Comparison of ENCODE assay signal across 1 cellular context in the genomic region with DNA sequence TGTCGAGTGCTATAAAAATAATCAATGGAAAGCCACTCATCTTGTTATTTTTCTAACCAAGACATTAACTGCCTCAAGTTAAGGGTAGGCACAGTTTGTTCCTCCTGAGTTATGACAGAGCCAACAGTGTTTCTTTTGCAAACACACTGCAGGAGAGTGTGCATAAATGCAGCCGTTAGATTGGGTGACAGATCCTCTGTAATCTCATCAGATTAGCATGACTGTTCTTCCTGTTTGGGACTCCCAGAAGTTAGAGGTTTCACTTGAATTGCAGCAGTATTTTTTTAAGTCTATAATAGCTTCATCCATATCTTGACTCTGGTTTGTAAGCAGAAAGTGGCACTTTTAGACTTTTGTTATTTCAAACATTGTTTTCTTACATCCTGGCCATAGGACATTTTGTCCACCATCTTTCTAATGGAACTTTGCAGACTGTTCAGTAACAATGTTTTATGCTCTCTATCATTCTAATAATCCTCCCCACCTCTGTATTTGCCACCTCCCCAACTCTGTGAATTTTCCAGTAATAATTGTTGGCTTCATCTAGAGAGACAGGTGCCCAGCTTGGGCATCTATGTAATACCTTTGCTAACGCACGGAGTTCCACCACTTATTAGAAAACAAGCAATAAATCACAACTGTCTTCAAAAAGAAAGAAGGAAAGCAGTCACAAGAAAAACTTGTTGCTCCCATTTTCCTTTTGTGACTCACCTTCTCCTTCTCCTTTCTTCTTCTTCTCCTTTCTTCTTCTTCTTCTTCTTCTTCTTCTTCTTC.
TF ChIP-seq lines count a peak whose summit lies in the region.

No MANE protein-coding gene starts in this region.

TF ChIP-seq in K562, 482 proteins besides CTCF, POLR2A, EP300 and RAD21 (continued from another document and continues in another):
- TF ChIP-seq, protein P1, sequence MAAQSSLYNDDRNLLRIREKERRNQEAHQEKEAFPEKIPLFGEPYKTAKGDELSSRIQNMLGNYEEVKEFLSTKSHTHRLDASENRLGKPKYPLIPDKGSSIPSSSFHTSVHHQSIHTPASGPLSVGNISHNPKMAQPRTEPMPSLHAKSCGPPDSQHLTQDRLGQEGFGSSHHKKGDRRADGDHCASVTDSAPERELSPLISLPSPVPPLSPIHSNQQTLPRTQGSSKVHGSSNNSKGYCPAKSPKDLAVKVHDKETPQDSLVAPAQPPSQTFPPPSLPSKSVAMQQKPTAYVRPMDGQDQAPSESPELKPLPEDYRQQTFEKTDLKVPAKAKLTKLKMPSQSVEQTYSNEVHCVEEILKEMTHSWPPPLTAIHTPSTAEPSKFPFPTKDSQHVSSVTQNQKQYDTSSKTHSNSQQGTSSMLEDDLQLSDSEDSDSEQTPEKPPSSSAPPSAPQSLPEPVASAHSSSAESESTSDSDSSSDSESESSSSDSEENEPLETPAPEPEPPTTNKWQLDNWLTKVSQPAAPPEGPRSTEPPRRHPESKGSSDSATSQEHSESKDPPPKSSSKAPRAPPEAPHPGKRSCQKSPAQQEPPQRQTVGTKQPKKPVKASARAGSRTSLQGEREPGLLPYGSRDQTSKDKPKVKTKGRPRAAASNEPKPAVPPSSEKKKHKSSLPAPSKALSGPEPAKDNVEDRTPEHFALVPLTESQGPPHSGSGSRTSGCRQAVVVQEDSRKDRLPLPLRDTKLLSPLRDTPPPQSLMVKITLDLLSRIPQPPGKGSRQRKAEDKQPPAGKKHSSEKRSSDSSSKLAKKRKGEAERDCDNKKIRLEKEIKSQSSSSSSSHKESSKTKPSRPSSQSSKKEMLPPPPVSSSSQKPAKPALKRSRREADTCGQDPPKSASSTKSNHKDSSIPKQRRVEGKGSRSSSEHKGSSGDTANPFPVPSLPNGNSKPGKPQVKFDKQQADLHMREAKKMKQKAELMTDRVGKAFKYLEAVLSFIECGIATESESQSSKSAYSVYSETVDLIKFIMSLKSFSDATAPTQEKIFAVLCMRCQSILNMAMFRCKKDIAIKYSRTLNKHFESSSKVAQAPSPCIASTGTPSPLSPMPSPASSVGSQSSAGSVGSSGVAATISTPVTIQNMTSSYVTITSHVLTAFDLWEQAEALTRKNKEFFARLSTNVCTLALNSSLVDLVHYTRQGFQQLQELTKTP (IDR thresholded peaks at IDR 0.05; ENCODE audit: low read depth in 1 of 2, partially characterized antibody in 2 of 2) = no peak
- TF ChIP-seq ILK (tag; IDR thresholded peaks at IDR 0.05; ENCODE audit: borderline replicate concordance, low read depth) = no peak
- no peak for TF ChIP-seq STAT5B (CRISPR knock-in tag; IDR thresholded peaks at IDR 0.05)
- TF ChIP-seq ESRRB (CRISPR knock-in tag; IDR thresholded peaks at IDR 0.05; ENCODE audit: borderline replicate concordance) = no peak
- TF ChIP-seq, protein P2, sequence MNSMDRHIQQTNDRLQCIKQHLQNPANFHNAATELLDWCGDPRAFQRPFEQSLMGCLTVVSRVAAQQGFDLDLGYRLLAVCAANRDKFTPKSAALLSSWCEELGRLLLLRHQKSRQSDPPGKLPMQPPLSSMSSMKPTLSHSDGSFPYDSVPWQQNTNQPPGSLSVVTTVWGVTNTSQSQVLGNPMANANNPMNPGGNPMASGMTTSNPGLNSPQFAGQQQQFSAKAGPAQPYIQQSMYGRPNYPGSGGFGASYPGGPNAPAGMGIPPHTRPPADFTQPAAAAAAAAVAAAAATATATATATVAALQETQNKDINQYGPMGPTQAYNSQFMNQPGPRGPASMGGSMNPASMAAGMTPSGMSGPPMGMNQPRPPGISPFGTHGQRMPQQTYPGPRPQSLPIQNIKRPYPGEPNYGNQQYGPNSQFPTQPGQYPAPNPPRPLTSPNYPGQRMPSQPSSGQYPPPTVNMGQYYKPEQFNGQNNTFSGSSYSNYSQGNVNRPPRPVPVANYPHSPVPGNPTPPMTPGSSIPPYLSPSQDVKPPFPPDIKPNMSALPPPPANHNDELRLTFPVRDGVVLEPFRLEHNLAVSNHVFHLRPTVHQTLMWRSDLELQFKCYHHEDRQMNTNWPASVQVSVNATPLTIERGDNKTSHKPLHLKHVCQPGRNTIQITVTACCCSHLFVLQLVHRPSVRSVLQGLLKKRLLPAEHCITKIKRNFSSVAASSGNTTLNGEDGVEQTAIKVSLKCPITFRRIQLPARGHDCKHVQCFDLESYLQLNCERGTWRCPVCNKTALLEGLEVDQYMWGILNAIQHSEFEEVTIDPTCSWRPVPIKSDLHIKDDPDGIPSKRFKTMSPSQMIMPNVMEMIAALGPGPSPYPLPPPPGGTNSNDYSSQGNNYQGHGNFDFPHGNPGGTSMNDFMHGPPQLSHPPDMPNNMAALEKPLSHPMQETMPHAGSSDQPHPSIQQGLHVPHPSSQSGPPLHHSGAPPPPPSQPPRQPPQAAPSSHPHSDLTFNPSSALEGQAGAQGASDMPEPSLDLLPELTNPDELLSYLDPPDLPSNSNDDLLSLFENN (IDR thresholded peaks at IDR 0.05; ENCODE audit: low read depth in 2 of 2, low read length in 2 of 2) = no peak
- TF ChIP-seq, protein P3, sequence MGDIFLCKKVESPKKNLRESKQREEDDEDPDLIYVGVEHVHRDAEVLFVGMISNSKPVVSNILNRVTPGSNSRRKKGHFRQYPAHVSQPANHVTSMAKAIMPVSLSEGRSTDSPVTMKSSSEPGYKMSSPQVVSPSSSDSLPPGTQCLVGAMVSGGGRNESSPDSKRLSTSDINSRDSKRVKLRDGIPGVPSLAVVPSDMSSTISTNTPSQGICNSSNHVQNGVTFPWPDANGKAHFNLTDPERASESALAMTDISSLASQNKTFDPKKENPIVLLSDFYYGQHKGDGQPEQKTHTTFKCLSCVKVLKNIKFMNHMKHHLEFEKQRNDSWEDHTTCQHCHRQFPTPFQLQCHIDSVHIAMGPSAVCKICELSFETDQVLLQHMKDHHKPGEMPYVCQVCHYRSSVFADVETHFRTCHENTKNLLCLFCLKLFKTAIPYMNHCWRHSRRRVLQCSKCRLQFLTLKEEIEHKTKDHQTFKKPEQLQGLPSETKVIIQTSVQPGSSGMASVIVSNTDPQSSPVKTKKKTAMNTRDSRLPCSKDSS (IDR thresholded peaks at IDR 0.05; ENCODE audit: low read depth, partially characterized antibody) = no peak
- TF ChIP-seq CBFA2T3 (IDR thresholded peaks at IDR 0.05) = no peak
- TF ChIP-seq ZBTB7A (IDR thresholded peaks at IDR 0.05; ENCODE audit: borderline replicate concordance, control insufficient read depth, low read depth, low read length) = no peak
- peak; percentile 64; the same call in 1 of the 2 replicates for TF ChIP-seq TEAD4 (IDR thresholded peaks at IDR 0.05; ENCODE audit: low read length)
- no peak for TF ChIP-seq TEAD4 (CRISPR knock-in tag; IDR thresholded peaks at IDR 0.05; ENCODE audit: borderline replicate concordance)
- TF ChIP-seq, protein P4, sequence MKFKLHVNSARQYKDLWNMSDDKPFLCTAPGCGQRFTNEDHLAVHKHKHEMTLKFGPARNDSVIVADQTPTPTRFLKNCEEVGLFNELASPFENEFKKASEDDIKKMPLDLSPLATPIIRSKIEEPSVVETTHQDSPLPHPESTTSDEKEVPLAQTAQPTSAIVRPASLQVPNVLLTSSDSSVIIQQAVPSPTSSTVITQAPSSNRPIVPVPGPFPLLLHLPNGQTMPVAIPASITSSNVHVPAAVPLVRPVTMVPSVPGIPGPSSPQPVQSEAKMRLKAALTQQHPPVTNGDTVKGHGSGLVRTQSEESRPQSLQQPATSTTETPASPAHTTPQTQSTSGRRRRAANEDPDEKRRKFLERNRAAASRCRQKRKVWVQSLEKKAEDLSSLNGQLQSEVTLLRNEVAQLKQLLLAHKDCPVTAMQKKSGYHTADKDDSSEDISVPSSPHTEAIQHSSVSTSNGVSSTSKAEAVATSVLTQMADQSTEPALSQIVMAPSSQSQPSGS (CRISPR knock-in tag; IDR thresholded peaks at IDR 0.05) = no peak
- peak; percentile 3; the same call in 1 of the 2 replicates for TF ChIP-seq ZNF584 (CRISPR knock-in tag; IDR thresholded peaks at IDR 0.05; ENCODE audit: low read depth)
- TF ChIP-seq, protein P5, sequence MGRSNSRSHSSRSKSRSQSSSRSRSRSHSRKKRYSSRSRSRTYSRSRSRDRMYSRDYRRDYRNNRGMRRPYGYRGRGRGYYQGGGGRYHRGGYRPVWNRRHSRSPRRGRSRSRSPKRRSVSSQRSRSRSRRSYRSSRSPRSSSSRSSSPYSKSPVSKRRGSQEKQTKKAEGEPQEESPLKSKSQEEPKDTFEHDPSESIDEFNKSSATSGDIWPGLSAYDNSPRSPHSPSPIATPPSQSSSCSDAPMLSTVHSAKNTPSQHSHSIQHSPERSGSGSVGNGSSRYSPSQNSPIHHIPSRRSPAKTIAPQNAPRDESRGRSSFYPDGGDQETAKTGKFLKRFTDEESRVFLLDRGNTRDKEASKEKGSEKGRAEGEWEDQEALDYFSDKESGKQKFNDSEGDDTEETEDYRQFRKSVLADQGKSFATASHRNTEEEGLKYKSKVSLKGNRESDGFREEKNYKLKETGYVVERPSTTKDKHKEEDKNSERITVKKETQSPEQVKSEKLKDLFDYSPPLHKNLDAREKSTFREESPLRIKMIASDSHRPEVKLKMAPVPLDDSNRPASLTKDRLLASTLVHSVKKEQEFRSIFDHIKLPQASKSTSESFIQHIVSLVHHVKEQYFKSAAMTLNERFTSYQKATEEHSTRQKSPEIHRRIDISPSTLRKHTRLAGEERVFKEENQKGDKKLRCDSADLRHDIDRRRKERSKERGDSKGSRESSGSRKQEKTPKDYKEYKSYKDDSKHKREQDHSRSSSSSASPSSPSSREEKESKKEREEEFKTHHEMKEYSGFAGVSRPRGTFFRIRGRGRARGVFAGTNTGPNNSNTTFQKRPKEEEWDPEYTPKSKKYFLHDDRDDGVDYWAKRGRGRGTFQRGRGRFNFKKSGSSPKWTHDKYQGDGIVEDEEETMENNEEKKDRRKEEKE (IDR thresholded peaks at IDR 0.05; ENCODE audit: borderline replicate concordance in 1 of 2, control insufficient read depth in 1 of 2, low read depth in 2 of 2, low read length in 1 of 2) = no peak
- peak; percentile 24; the same call in 1 of the 2 replicates for TF ChIP-seq MTA1 (IDR thresholded peaks at IDR 0.05; ENCODE audit: borderline replicate concordance)
- TF ChIP-seq HNRNPUL1 (IDR thresholded peaks at IDR 0.05; ENCODE audit: low read length) = no peak
- no peak for TF ChIP-seq RBM22 (IDR thresholded peaks at IDR 0.05; ENCODE audit: low read depth, low read length, poor library complexity, severe bottlenecking)
- no peak for TF ChIP-seq ZNF133 (CRISPR knock-in tag; IDR thresholded peaks at IDR 0.05)
- no peak for TF ChIP-seq ZC3H4 (CRISPR knock-in tag; IDR thresholded peaks at IDR 0.05; ENCODE audit: borderline replicate concordance)
- TF ChIP-seq MYBL2 (IDR thresholded peaks at IDR 0.05; ENCODE audit: low read depth) = peak; percentile 33; the same call in 1 of the 2 replicates
- no peak for TF ChIP-seq MYBL2 (CRISPR knock-in tag; IDR thresholded peaks at IDR 0.05; ENCODE audit: borderline replicate concordance)
- TF ChIP-seq CEBPG (CRISPR knock-in tag; IDR thresholded peaks at IDR 0.05) = peak; percentile 85
- peak; percentile 55 to 90; a peak in 3 of 4 replicates for TF ChIP-seq CEBPG (tag; conservative IDR thresholded peaks at IDR 0.05 in 1 of 2, IDR thresholded peaks at IDR 0.05 in 1 of 2)
- TF ChIP-seq, protein P6, sequence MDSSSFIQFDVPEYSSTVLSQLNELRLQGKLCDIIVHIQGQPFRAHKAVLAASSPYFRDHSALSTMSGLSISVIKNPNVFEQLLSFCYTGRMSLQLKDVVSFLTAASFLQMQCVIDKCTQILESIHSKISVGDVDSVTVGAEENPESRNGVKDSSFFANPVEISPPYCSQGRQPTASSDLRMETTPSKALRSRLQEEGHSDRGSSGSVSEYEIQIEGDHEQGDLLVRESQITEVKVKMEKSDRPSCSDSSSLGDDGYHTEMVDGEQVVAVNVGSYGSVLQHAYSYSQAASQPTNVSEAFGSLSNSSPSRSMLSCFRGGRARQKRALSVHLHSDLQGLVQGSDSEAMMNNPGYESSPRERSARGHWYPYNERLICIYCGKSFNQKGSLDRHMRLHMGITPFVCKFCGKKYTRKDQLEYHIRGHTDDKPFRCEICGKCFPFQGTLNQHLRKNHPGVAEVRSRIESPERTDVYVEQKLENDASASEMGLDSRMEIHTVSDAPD (CRISPR knock-in tag; IDR thresholded peaks at IDR 0.05) = no peak
